In genomic region chr3:194446172-194446571, GRCh38 we compare ENCODE assay signal across 19 cellular contexts. TPM values are rescaled to one million over a fixed set of nuclear protein-coding genes. Genes with fewer than 3 reads are reported as not detected.
A peak's percentile ranks its signal among the peaks of the same experiment; 100 is the strongest.
DNase-seq lines count a peak whose midpoint lies in the region; ATAC-seq and TF ChIP-seq lines count a peak whose summit lies in the region.
"Had no signal": no experiment of that assay in that cellular context is flagged by ENCODE, and none has a peak within 500 bp of the region (broad histone marks: within the 10 kb centered on the region; RNA-seq: fewer than 3 reads in every experiment).

No MANE protein-coding gene starts in this region.

- H3K9me3 ChIP-seq in Caco-2 (no peaks in the 10 kb centered on the region), DND-41 (ENCODE audit: insufficient read depth, low read length, severe bottlenecking) (no peaks in the 10 kb centered on the region), neuronal stem cell (replicated peaks in 1 of 2; ENCODE audit: control insufficient read depth in 2 of 2, insufficient read depth in 1 of 2, low read depth in 1 of 2, low read length in 2 of 2) (no peaks in the 10 kb centered on the region), uterus (no peaks in the 10 kb centered on the region)
- H3K9me3 ChIP-seq: BLaER1 treated with 17β-estradiol and CSF1 and Interleukin-3, amounts not matched to agents 10 nM and 100 nM had no signal

- POLR2A ChIA-PET in Caco-2 (lab: Charles Lee) = interaction anchor here (1.0 kb wide), 1 partner anchor 90 kb away, joined by 3 read pairs; no protein-coding TSS in a partner anchor

- no peak overlapping the region for H4K91ac ChIP-seq in neuronal stem cell (ENCODE audit: low read depth, low read length, poor library complexity)

- no peak overlapping the region for H4K8ac ChIP-seq in neuronal stem cell (ENCODE audit: low read depth, low read length)

- H3K79me1 ChIP-seq in neuronal stem cell (ENCODE audit: low read depth, low read length) = no peaks in the 10 kb centered on the region

- ATAC-seq in DND-41 (ENCODE audit: insufficient read depth, low read depth) (peak; percentile 55; the same call in 2 of the 3 replicates), GM19463 (IDR thresholded peaks at IDR 0.05; ENCODE audit: unreplicated experiment) (no peak)

- H3K4ac ChIP-seq in neuronal stem cell (ENCODE audit: low read length) = no peak overlapping the region

- H3K4me1 ChIP-seq in Caco-2 (peaks cover 37% of the 10 kb centered on the region), DND-41 (ENCODE audit: insufficient read depth, low read length) (no peaks in the 10 kb centered on the region), neuronal stem cell (ENCODE audit: control insufficient read depth in 2 of 2, insufficient read depth in 1 of 2, low read depth in 1 of 2, low read length in 2 of 2) (no peaks in the 10 kb centered on the region), uterus (no peaks in the 10 kb centered on the region)

- H2BK120ac ChIP-seq in neuronal stem cell (ENCODE audit: low read depth, low read length) = no peak overlapping the region

- H3K4me3 ChIP-seq in Caco-2 (ENCODE audit: low read depth, low read length) (no peak overlapping the region), DND-41 (ENCODE audit: low read depth in 1 of 2, low read length in 2 of 2) (no peak overlapping the region), neuronal stem cell (ENCODE audit: low read length in 2 of 2) (no peak overlapping the region), uterus (no peak overlapping the region)
- H3K4me3 ChIP-seq: BLaER1 treated with 17β-estradiol and CSF1 and Interleukin-3, amounts not matched to agents 10 nM and 100 nM had no signal

- H3K23ac ChIP-seq in neuronal stem cell (ENCODE audit: low read depth, low read length, poor library complexity) = no peak overlapping the region

- peaks cover 97% of the 10 kb centered on the region for H3K36me3 Mint-ChIP-seq in Caco-2 (ENCODE audit: insufficient read depth, unreplicated experiment)
- H3K36me3 Mint-ChIP-seq in activated naive CD4-positive, alpha-beta T cell treated with anti-CD3 and anti-CD28 coated beads, Interleukin-2, amount 10 ng/mL, durations not matched to agents 7 days and 5 days = peaks cover 41% of the 10 kb centered on the region

- BruUV-seq in Caco-2 (replicated peaks; lab: Mats Ljungman, UMichigan) = no TSS peak

- H3K4me2 ChIP-seq in DND-41 (ENCODE audit: insufficient read depth, low read length) (no peak overlapping the region), neuronal stem cell (ENCODE audit: insufficient read depth, low read length, poor library complexity, severe bottlenecking) (no peak overlapping the region)
- H3K4me2 ChIP-seq: BLaER1 treated with 17β-estradiol and CSF1 and Interleukin-3, amounts not matched to agents 10 nM and 100 nM had no signal

- H3K79me2 ChIP-seq in DND-41 (ENCODE audit: insufficient read depth, low read length) = no peaks in the 10 kb centered on the region

- H4K20me1 ChIP-seq in DND-41 (ENCODE audit: insufficient read depth, low read length) = no peaks in the 10 kb centered on the region

- intact Hi-C loops in Caco-2 (cut with micrococcal nuclease; ENCODE audit: unreplicated experiment) = no loop called here
- intact Hi-C loops in uterus (cut with DNase I; ENCODE audit: low total_unique reads) = no loop called here

- DNase-seq in Caco-2 (no peak), DND-41 (peak; percentile 11), NCI-H774 (lab: John Stamatoyannopoulos, UW) (peak; percentile 48), neuronal stem cell (ENCODE audit: low spot score) (no peak), uterus (no peak)
- DNase-seq in activated naive CD4-positive, alpha-beta T cell treated with anti-CD3 and anti-CD28 coated beads, Interleukin-2, amount 10 ng/mL, durations not matched to agents 7 days and 5 days = no peak
- DNase-seq: CD8-positive, alpha-beta memory T cell; GF-D8; H7; Kasumi-1; MM.1S; NCI-H1092 treated with DMSO at 0.1 percent for 48 hours; NCI-H187; NCI-H2171 had no signal

- peaks cover 4% of the 10 kb centered on the region; the same call in 1 of the 2 replicates for H3K36me3 ChIP-seq in Caco-2 (ENCODE audit: control insufficient read depth, insufficient read depth, low read length)
- H3K36me3 ChIP-seq in DND-41 (ENCODE audit: insufficient read depth, low read length) = peaks cover 88% of the 10 kb centered on the region
- H3K36me3 ChIP-seq in neuronal stem cell (replicated peaks in 1 of 2; ENCODE audit: control insufficient read depth in 2 of 2, insufficient read depth in 2 of 2, low read length in 2 of 2) = peaks cover 15 to 97% of the 10 kb centered on the region in 2 donors
- no peaks in the 10 kb centered on the region for H3K36me3 ChIP-seq in uterus

- H2BK15ac ChIP-seq in neuronal stem cell (ENCODE audit: low read length) = no peak overlapping the region

- H2AK5ac ChIP-seq in neuronal stem cell (ENCODE audit: low read depth, low read length) = no peak overlapping the region

- H2BK12ac ChIP-seq in neuronal stem cell (ENCODE audit: low read length) = no peak overlapping the region

- H3K14ac ChIP-seq in neuronal stem cell (ENCODE audit: low read length) = no peak overlapping the region

- no peaks in the 10 kb centered on the region for H3K27me3 Mint-ChIP-seq in Caco-2 (ENCODE audit: insufficient read depth, unreplicated experiment)
- H3K27me3 Mint-ChIP-seq in activated naive CD4-positive, alpha-beta T cell treated with anti-CD3 and anti-CD28 coated beads, Interleukin-2, amount 10 ng/mL, durations not matched to agents 7 days and 5 days = no peaks in the 10 kb centered on the region
- H3K27me3 Mint-ChIP-seq: CD8-positive, alpha-beta memory T cell; IgD-negative memory B cell had no signal

- H3K9me3 Mint-ChIP-seq in Caco-2 (ENCODE audit: unreplicated experiment) = no peaks in the 10 kb centered on the region
- no peaks in the 10 kb centered on the region for H3K9me3 Mint-ChIP-seq in activated naive CD4-positive, alpha-beta T cell treated with anti-CD3 and anti-CD28 coated beads, Interleukin-2, amount 10 ng/mL, durations not matched to agents 7 days and 5 days
- H3K9me3 Mint-ChIP-seq: CD8-positive, alpha-beta memory T cell; IgD-negative memory B cell had no signal

- no CpG with 5 or more reads among the region's 13 CpGs for WGBS in neuronal stem cell (ENCODE audit: extremely low coverage in 2 of 2, insufficient read length in 2 of 2, insufficient replicate concordance in 1 of 2), 2 donors

- CTCF ChIA-PET in Caco-2 (lab: Charles Lee) = interaction anchor here (1.6 kb wide), 1 partner anchor 113 kb away, joined by 4 read pairs; no protein-coding TSS in a partner anchor
- CTCF ChIA-PET in activated naive CD4-positive, alpha-beta T cell treated with anti-CD3 and anti-CD28 coated beads, Interleukin-2, amount 10 ng/mL, durations not matched to agents 7 days and 5 days (lab: Charles Lee) = no interaction called here

- TF ChIP-seq POLR2A in uterus (IDR thresholded peaks at IDR 0.05) = no peak

- no peaks in the 10 kb centered on the region for H3K27me3 ChIP-seq in Caco-2 (replicated peaks; ENCODE audit: control insufficient read depth, insufficient read depth, low read length)
- H3K27me3 ChIP-seq in DND-41 (ENCODE audit: insufficient read depth, low read length, poor library complexity) = no peaks in the 10 kb centered on the region
- H3K27me3 ChIP-seq in neuronal stem cell (ENCODE audit: control insufficient read depth in 3 of 3, insufficient read depth in 3 of 3, low read depth in 1 of 3, low read length in 3 of 3) = no peaks in the 10 kb centered on the region
- no peaks in the 10 kb centered on the region for H3K27me3 ChIP-seq in uterus
- H3K27me3 ChIP-seq: BLaER1 treated with 17β-estradiol and CSF1 and Interleukin-3, amounts not matched to agents 10 nM and 100 nM had no signal

- H2BK5ac ChIP-seq in neuronal stem cell (ENCODE audit: low read length) = no peak overlapping the region

- H3K4me1 Mint-ChIP-seq in Caco-2 (ENCODE audit: low read depth, unreplicated experiment) = peaks cover 40% of the 10 kb centered on the region
- H3K4me1 Mint-ChIP-seq in activated naive CD4-positive, alpha-beta T cell treated with anti-CD3 and anti-CD28 coated beads, Interleukin-2, amount 10 ng/mL, durations not matched to agents 7 days and 5 days = peaks cover 2% of the 10 kb centered on the region

- no peak overlapping the region for H3K9ac ChIP-seq in DND-41 (ENCODE audit: low read depth, low read length)
- no peak overlapping the region for H3K9ac ChIP-seq in neuronal stem cell (ENCODE audit: low read depth, low read length, poor library complexity)
- H3K9ac ChIP-seq: BLaER1 treated with 17β-estradiol and CSF1 and Interleukin-3, amounts not matched to agents 10 nM and 100 nM had no signal

- no peak for TF ChIP-seq CTCF in Caco-2 (IDR thresholded peaks at IDR 0.05; ENCODE audit: insufficient read depth in 1 of 2, low read depth in 1 of 2, low read length in 1 of 2, severe bottlenecking in 1 of 2, unreplicated experiment in 1 of 2)
- no peak for TF ChIP-seq CTCF in DND-41 (IDR thresholded peaks at IDR 0.05; ENCODE audit: borderline replicate concordance, extremely low read depth, low read length, poor library complexity, severe bottlenecking)
- TF ChIP-seq CTCF in uterus (IDR thresholded peaks at IDR 0.05) = no peak

- H2AFZ ChIP-seq in DND-41 (ENCODE audit: low read depth, low read length) (no peak overlapping the region), neuronal stem cell (ENCODE audit: low read length) (no peak overlapping the region)

- H3K27ac ChIP-seq in DND-41 (ENCODE audit: low read length) (no peak overlapping the region), neuronal stem cell (replicated peaks; ENCODE audit: low read length) (peak overlapping the region; percentile 23), uterus (no peak overlapping the region)
- H3K27ac ChIP-seq: BLaER1 treated with 17β-estradiol and CSF1 and Interleukin-3, amounts not matched to agents 10 nM and 100 nM; HL-60 had no signal

- H3K4me3 Mint-ChIP-seq in Caco-2 (ENCODE audit: unreplicated experiment) = peak overlapping the region; percentile 43
- no peak overlapping the region for H3K4me3 Mint-ChIP-seq in activated naive CD4-positive, alpha-beta T cell treated with anti-CD3 and anti-CD28 coated beads, Interleukin-2, amount 10 ng/mL, durations not matched to agents 7 days and 5 days
- H3K4me3 Mint-ChIP-seq: CD8-positive, alpha-beta memory T cell; IgD-negative memory B cell had no signal

- peak overlapping the region; percentile 53 for H3K27ac Mint-ChIP-seq in Caco-2 (ENCODE audit: unreplicated experiment)
- no peak overlapping the region for H3K27ac Mint-ChIP-seq in activated naive CD4-positive, alpha-beta T cell treated with anti-CD3 and anti-CD28 coated beads, Interleukin-2, amount 10 ng/mL, durations not matched to agents 7 days and 5 days
- H3K27ac Mint-ChIP-seq: CD8-positive, alpha-beta memory T cell; IgD-negative memory B cell had no signal

- H3K18ac ChIP-seq in neuronal stem cell (ENCODE audit: low read length) = no peak overlapping the region

RNA-seq across cellular contexts. Expression of gene ATP13A3, which starts 40.6 kb away (rescaled TPM):
- total RNA-seq in Caco-2 (2022) (181 and 183 TPM in 2 replicates), uterus (100 to 1,000 TPM in 1 of 4 donors, 10 to 100 TPM in 3; 43.3 to 148 (median 82.9) TPM)
- 27.9 TPM for polyA plus RNA-seq in neuronal stem cell (2013, experiment 1 of 2)
- 28.7 TPM for polyA plus RNA-seq in neuronal stem cell (2013, experiment 2 of 2)

RNA-seq across cellular contexts. Expression of gene GP5, which starts 47.1 kb away (rescaled TPM):
- total RNA-seq in Caco-2 (2022) = 0.12 and 0.25 TPM in 2 replicates
- 0.03 TPM for polyA plus RNA-seq in neuronal stem cell (2013, experiment 1 of 2)
- polyA plus RNA-seq in neuronal stem cell (2013, experiment 2 of 2) = 0.01 TPM
- under 1 TPM in 2 of 4 donors, not detected in 2; 0.24 to 0.41 TPM for total RNA-seq in uterus
- total RNA-seq: H7, HT1080 had no signal

Comparison
In these comparisons a context has a peak if more than half of its experiments do, and no peak if none do; other contexts are left out.
1. DNase-seq: peak in DND-41 (single experiment) and NCI-H774 (single experiment); none in Caco-2 (0 of 2), neuronal stem cell (single experiment), uterus (0 of 2) and activated naive CD4-positive, alpha-beta T cell treated with anti-CD3 and anti-CD28 coated beads, Interleukin-2, amount 10 ng/mL, durations not matched to agents 7 days and 5 days (single experiment).